22 cellular contexts compared by ENCODE assay signal in the genomic region with DNA sequence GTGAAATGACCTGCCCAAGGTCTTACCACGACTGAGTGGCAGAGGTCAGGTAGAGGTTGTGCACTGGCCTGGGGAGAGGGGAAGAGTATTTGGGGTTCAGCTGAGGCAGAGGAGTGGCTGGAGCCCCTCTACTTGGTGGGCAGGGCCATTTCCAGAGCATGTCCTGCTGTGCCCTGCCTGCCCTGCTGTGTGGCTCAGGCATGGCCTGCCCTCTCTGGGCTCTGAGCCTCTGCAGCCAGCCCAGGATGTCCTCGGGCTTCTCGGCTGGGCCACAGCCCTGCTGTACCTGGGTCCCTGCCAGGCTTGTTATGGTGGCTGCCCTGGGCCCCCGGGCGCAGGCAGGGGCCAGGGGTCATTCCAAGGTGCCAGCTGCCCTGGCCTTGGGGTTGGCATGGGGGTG. TPM values are rescaled to one million over a fixed set of nuclear protein-coding genes. Genes with fewer than 3 reads are reported as not detected.
"Had no signal": no experiment of that assay in that cellular context is flagged by ENCODE, and none has a peak within 500 bp of the region (broad histone marks: within the 10 kb centered on the region; RNA-seq: fewer than 3 reads in every experiment).

No MANE protein-coding gene starts in this region.

- H3K36me3 Mint-ChIP-seq: naive thymus-derived CD4-positive, alpha-beta T cell; neural progenitor cell; stimulated activated memory B cell treated with anti-CD40 and anti-IgM and Interleukin-4, amounts not matched to agents 10 μg/mL and 1 μg/mL and 100 μg/mL, for 72 hours; type B pancreatic cell had no signal

- H3K27me3 Mint-ChIP-seq: naive thymus-derived CD4-positive, alpha-beta T cell had no signal

- H3K4me3 Mint-ChIP-seq: naive thymus-derived CD4-positive, alpha-beta T cell; nephron; neural progenitor cell; stimulated activated memory B cell treated with anti-CD40 and anti-IgM and Interleukin-4, amounts not matched to agents 10 μg/mL and 1 μg/mL and 100 μg/mL, for 72 hours; type B pancreatic cell had no signal

- ATAC-seq: left lobe of liver; naive thymus-derived CD4-positive, alpha-beta T cell; right cardiac atrium; stimulated activated memory B cell treated with anti-CD40 and anti-IgM and Interleukin-4, amounts not matched to agents 10 μg/mL and 1 μg/mL and 100 μg/mL, for 72 hours; stimulated activated naive CD8-positive, alpha-beta T cell treated with anti-CD3 and anti-CD28 coated beads, Interleukin-15, Interleukin-2, amounts not matched to agents 100 U/mL and 50 U/mL, for 24 hours had no signal

- H3K27me3 ChIP-seq: dorsolateral prefrontal cortex, neural progenitor cell, testis, tibial artery had no signal

- H3K9me3 Mint-ChIP-seq: nephron; stimulated activated memory B cell treated with anti-CD40 and anti-IgM and Interleukin-4, amounts not matched to agents 10 μg/mL and 1 μg/mL and 100 μg/mL, for 72 hours; type B pancreatic cell had no signal

- H3K4me1 Mint-ChIP-seq: stimulated activated memory B cell treated with anti-CD40 and anti-IgM and Interleukin-4, amounts not matched to agents 10 μg/mL and 1 μg/mL and 100 μg/mL, for 72 hours had no signal

- H3K4me3 ChIP-seq: dorsolateral prefrontal cortex, lung, neural progenitor cell, prostate gland, skin epidermis, spleen, testis, tibial artery had no signal

- H3K27ac ChIP-seq: neural progenitor cell, prostate gland, skin epidermis, spleen, testis, tibial artery had no signal

- H3K27ac Mint-ChIP-seq: naive thymus-derived CD4-positive, alpha-beta T cell; nephron; neural progenitor cell; stimulated activated memory B cell treated with anti-CD40 and anti-IgM and Interleukin-4, amounts not matched to agents 10 μg/mL and 1 μg/mL and 100 μg/mL, for 72 hours; type B pancreatic cell had no signal

- H3K4me1 ChIP-seq: prostate gland, spleen, testis, tibial artery had no signal

- H3K9ac ChIP-seq: neural progenitor cell had no signal

- H3K4me2 ChIP-seq: neural progenitor cell had no signal

- DNase-seq: dorsolateral prefrontal cortex; effector CD4-positive, alpha-beta T cell; head of caudate nucleus; kidney; mesendoderm; midbrain; naive thymus-derived CD4-positive, alpha-beta T cell; nucleus accumbens; spleen; stimulated activated CD4-positive, alpha-beta T cell treated with anti-CD3 and anti-CD28 coated beads, Interleukin-4, amount 100 ng/mL, for 4 hours; stimulated activated naive CD8-positive, alpha-beta T cell treated with anti-CD3 and anti-CD28 coated beads, Interleukin-15, Interleukin-2, amounts not matched to agents 100 U/mL and 50 U/mL, for 24 hours; testis; tibial artery had no signal

- H2AFZ ChIP-seq: neural progenitor cell had no signal

- H3K9me3 ChIP-seq: prostate gland, spleen, testis, tibial artery had no signal

- H3K36me3 ChIP-seq: neural progenitor cell, prostate gland, spleen, tibial artery had no signal

RNA-seq across cellular contexts. Expression of a gene that starts 19.6 kb away (rescaled TPM):
- polyA plus RNA-seq: naive thymus-derived CD4-positive, alpha-beta T cell had no signal
